In the genomic region with DNA sequence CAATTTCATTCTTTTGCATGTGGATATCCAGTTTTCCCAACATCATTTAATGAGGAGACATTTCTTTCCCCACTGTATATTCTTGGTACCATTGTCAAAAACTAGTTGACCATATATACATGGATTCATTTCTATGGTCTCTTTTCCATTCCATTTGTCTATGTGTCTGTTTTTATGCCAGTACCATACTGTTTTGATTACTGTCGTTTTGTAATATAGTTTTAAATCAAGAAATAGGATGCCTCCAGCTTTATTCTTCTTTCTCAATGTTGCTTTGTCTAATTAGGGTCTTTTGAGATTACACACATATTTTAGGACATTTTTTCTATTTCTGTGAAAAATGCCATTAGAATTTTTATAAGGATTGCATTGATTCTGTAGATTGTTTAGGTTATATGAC, we compare ENCODE assay signal across 7 cellular contexts.
"Had no signal": no experiment of that assay in that cellular context is flagged by ENCODE, and none has a peak within 500 bp of the region (broad histone marks: within the 10 kb centered on the region; RNA-seq: fewer than 3 reads in every experiment).

No MANE protein-coding gene starts in this region.

- H3K27ac Mint-ChIP-seq: GM23338, IgD-negative memory B cell had no signal

- DNase-seq: H7, KG1 had no signal

- H3K4me1 ChIP-seq: HAP-1 had no signal

- ATAC-seq: GM23338, HCT116 had no signal

- H3K9me3 ChIP-seq: HAP-1 had no signal

- H3K36me3 ChIP-seq: HAP-1 had no signal

- H3K4me3 ChIP-seq: GM23338, HAP-1 had no signal

- H2AFZ ChIP-seq: GM23338 had no signal

- H3K36me3 Mint-ChIP-seq: IgD-negative memory B cell had no signal

- H3K4me2 ChIP-seq: GM23338 had no signal

- FAIRE-seq: HTR-8/SVneo had no signal
